ENCODE assay signal across 23 cellular contexts in the genomic region with DNA sequence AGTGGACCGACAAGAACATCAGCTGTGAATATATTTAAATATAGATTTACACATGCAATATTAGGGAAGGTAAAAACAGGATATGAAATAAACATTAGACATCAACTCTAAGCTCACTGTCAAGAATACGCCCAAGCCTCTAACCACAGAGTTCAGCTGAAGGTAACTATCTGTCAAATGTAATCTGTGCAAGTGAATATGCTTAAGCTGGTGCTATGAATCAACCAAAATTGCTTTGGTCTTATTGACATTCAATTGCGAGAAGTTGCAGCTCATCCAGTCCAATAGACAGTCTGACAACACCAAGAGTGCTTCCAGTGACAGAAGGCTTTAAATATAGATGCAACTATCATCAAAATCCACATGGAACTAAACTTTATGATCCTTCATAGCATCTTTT. TPM values are rescaled to one million over a fixed set of nuclear protein-coding genes. Genes with fewer than 3 reads are reported as not detected.
"Had no signal": no experiment of that assay in that cellular context is flagged by ENCODE, and none has a peak within 500 bp of the region (broad histone marks: within the 10 kb centered on the region; RNA-seq: fewer than 3 reads in every experiment).

No MANE protein-coding gene starts in this region.

- H3K4me1 Mint-ChIP-seq: immature natural killer cell; stimulated activated effector memory CD8-positive, alpha-beta T cell treated with anti-CD3 and anti-CD28 coated beads, Interleukin-12 subunit alpha, Interleukin-12 subunit beta, amount 100 ng/mL, for 72 hours had no signal

- H3K27me3 ChIP-seq: foreskin keratinocyte, right lobe of liver, tibial artery, upper lobe of left lung, vagina had no signal

- DNase-seq: effector memory CD4-positive, alpha-beta T cell; immature natural killer cell; kidney; left cardiac atrium; left ventricle myocardium inferior; lower lobe of right lung; mesenchymal stem cell; midbrain; right lobe of liver; stimulated activated CD4-positive, alpha-beta T cell treated with anti-CD3 and anti-CD28 coated beads, Interleukin-4, amount 100 ng/mL, for 1 hour; stimulated activated CD8-positive, alpha-beta memory T cell treated with anti-CD3 and anti-CD28 coated beads, Interleukin-4, amount 100 ng/mL, for 48 hours; tibial artery; upper lobe of left lung had no signal

- ATAC-seq: foreskin keratinocyte; left cardiac atrium; lower lobe of right lung; natural killer cell treated with Interleukin-12 subunit alpha and Interleukin-12 subunit beta and Interleukin-15 and Interleukin-18, amount 100 ng/mL, for 72 hours; right lobe of liver; stimulated activated effector memory CD8-positive, alpha-beta T cell treated with anti-CD3 and anti-CD28 coated beads, Interleukin-12 subunit alpha, Interleukin-12 subunit beta, amount 100 ng/mL, for 72 hours had no signal

- H3K9ac ChIP-seq: parathyroid adenoma had no signal

- H3K79me2 ChIP-seq: parathyroid adenoma had no signal

- H3K4me1 ChIP-seq: foreskin keratinocyte, left ventricle myocardium inferior, lower lobe of right lung, parathyroid adenoma, prostate gland, right lobe of liver, tibial artery, upper lobe of left lung, vagina had no signal

- H3K27me3 Mint-ChIP-seq: natural killer cell treated with Interleukin-12 subunit alpha and Interleukin-12 subunit beta and Interleukin-15 and Interleukin-18, amount 100 ng/mL, for 72 hours; stimulated activated naive CD8-positive, alpha-beta T cell treated with anti-CD3 and anti-CD28 coated beads, Interleukin-15, Interleukin-2, amounts not matched to agents 100 ng/mL and 50 ng/mL, for 24 hours had no signal

- H2AFZ ChIP-seq: parathyroid adenoma had no signal

- H3K27ac ChIP-seq: foreskin keratinocyte, left ventricle myocardium inferior, lower lobe of right lung, parathyroid adenoma, prostate gland, right lobe of liver, tibial artery, upper lobe of left lung, vagina had no signal

- H3K27ac Mint-ChIP-seq: immature natural killer cell; natural killer cell treated with Interleukin-12 subunit alpha and Interleukin-12 subunit beta and Interleukin-15 and Interleukin-18, amount 100 ng/mL, for 72 hours; stimulated activated effector memory CD8-positive, alpha-beta T cell treated with anti-CD3 and anti-CD28 coated beads, Interleukin-12 subunit alpha, Interleukin-12 subunit beta, amount 100 ng/mL, for 72 hours; stimulated activated naive CD8-positive, alpha-beta T cell treated with anti-CD3 and anti-CD28 coated beads, Interleukin-15, Interleukin-2, amounts not matched to agents 100 ng/mL and 50 ng/mL, for 24 hours had no signal

- H3K4me3 Mint-ChIP-seq: immature natural killer cell; natural killer cell treated with Interleukin-12 subunit alpha and Interleukin-12 subunit beta and Interleukin-15 and Interleukin-18, amount 100 ng/mL, for 72 hours; stimulated activated effector memory CD8-positive, alpha-beta T cell treated with anti-CD3 and anti-CD28 coated beads, Interleukin-12 subunit alpha, Interleukin-12 subunit beta, amount 100 ng/mL, for 72 hours; stimulated activated naive CD8-positive, alpha-beta T cell treated with anti-CD3 and anti-CD28 coated beads, Interleukin-15, Interleukin-2, amounts not matched to agents 100 ng/mL and 50 ng/mL, for 24 hours had no signal

- H3K36me3 ChIP-seq: left ventricle myocardium inferior, lower lobe of right lung, prostate gland, right lobe of liver, tibial artery, upper lobe of left lung, vagina had no signal

- H3K36me3 Mint-ChIP-seq: immature natural killer cell; stimulated activated effector memory CD8-positive, alpha-beta T cell treated with anti-CD3 and anti-CD28 coated beads, Interleukin-12 subunit alpha, Interleukin-12 subunit beta, amount 100 ng/mL, for 72 hours had no signal

- H3K4me3 ChIP-seq: left ventricle myocardium inferior, lower lobe of right lung, prostate gland, right lobe of liver, tibial artery, upper lobe of left lung, vagina had no signal

- FAIRE-seq: endometrium, kidney had no signal

- H3K9me3 ChIP-seq: left ventricle myocardium inferior, lower lobe of right lung, prostate gland, right lobe of liver, tibial artery, upper lobe of left lung, vagina had no signal

RNA-seq across cellular contexts. Expression of a gene that starts 32.3 kb away (rescaled TPM):
- total RNA-seq: epithelial cell of proximal tubule; foreskin keratinocyte; lower lobe of right lung; natural killer cell treated with Interleukin-12 subunit alpha and Interleukin-12 subunit beta and Interleukin-15 and Interleukin-18, amount 100 ng/mL, for 72 hours; omental fat pad had no signal
